26 cellular contexts compared by ENCODE assay signal in the genomic region with DNA sequence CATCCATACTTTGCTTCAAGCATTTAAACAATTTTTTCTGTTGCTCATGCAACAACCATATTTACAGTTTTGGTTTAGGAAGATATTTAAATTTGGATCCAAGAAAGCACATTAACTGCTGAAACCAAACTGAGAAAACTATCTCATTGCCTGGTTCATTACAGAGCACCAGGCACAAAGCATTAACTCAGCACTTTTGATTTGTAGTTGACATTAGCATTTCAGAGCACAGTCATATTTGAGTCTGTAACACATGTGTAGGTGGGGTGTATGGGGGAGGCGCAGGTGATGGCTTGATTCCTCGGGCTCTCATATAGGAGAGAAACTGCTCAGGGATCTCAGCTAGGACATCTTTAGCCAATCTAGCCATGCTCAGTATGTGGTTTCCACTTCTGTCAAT.
"Had no signal": no experiment of that assay in that cellular context is flagged by ENCODE, and none has a peak within 500 bp of the region (broad histone marks: within the 10 kb centered on the region; RNA-seq: fewer than 3 reads in every experiment).

No MANE protein-coding gene starts in this region.

- H3K36me3 ChIP-seq: neural progenitor cell, ovary, suprapubic skin, transverse colon, uterus had no signal

- H3K79me2 ChIP-seq: parathyroid adenoma had no signal

- H3K4me1 ChIP-seq: neural progenitor cell, parathyroid adenoma, psoas muscle, spleen, suprapubic skin, testis, tibial artery, transverse colon, upper lobe of right lung, uterus had no signal

- H3K9ac ChIP-seq: neural progenitor cell, parathyroid adenoma had no signal

- DNase-seq: natural killer cell; occipital lobe; ovary; posterior cingulate gyrus; psoas muscle; right cardiac atrium; spleen; stimulated activated CD4-positive, alpha-beta T cell treated with anti-CD3 and anti-CD28 coated beads, Interleukin-12 subunit alpha, Interleukin-12 subunit beta, amount 100 ng/mL, for 4 hours; stimulated activated CD4-positive, alpha-beta T cell treated with anti-CD3 and anti-CD28 coated beads, Interleukin-1b, Interleukin-23, amount 100 ng/mL, for 48 hours; stimulated activated CD4-positive, alpha-beta T cell treated with anti-CD3 and anti-CD28 coated beads, Interleukin-4, amount 100 ng/mL, for 1 hour; stimulated activated CD4-positive, alpha-beta T cell treated with anti-CD3 and anti-CD28 coated beads, Interleukin-4, amount 100 ng/mL, for 4 hours; stimulated activated CD8-positive, alpha-beta memory T cell treated with anti-CD3 and anti-CD28 coated beads, Interleukin-4, amount 100 ng/mL, for 48 hours; stimulated activated naive CD4-positive, alpha-beta T cell; stimulated activated naive CD8-positive, alpha-beta T cell treated with anti-CD3 and anti-CD28 coated beads, Interleukin-15, amount 100 ng/mL, for 72 hours; stimulated activated naive CD8-positive, alpha-beta T cell treated with anti-CD3 and anti-CD28 coated beads, Interleukin-15, Interleukin-2, amounts not matched to agents 100 U/mL and 50 U/mL, for 24 hours; substantia nigra; testis; tibial artery; transverse colon; upper lobe of right lung; uterus had no signal

- H2AFZ ChIP-seq: neural progenitor cell, parathyroid adenoma had no signal

- H3K4me2 ChIP-seq: neural progenitor cell, smooth muscle cell had no signal

- H3K27me3 ChIP-seq: neural progenitor cell, ovary, spleen, suprapubic skin, testis, tibial artery, transverse colon, upper lobe of right lung, uterus had no signal

- H3K4me3 ChIP-seq: neural progenitor cell, ovary, psoas muscle, skin epidermis, smooth muscle cell, spleen, suprapubic skin, testis, tibial artery, transverse colon, upper lobe of right lung, uterus had no signal

- H3K27ac ChIP-seq: neural progenitor cell, ovary, parathyroid adenoma, psoas muscle, skin epidermis, spleen, suprapubic skin, testis, tibial artery, transverse colon, upper lobe of right lung, uterus had no signal

- H3K9me3 ChIP-seq: ovary, psoas muscle, suprapubic skin, testis, tibial artery, transverse colon, upper lobe of right lung, uterus had no signal
